Comparison of ENCODE assay signal across 19 cellular contexts in genomic region chr6:110980227-110980626, GRCh38. TPM values are rescaled to one million over a fixed set of nuclear protein-coding genes. Genes with fewer than 3 reads are reported as not detected.
DNase-seq lines count a peak whose midpoint lies in the region; ATAC-seq, FAIRE-seq and TF ChIP-seq lines count a peak whose summit lies in the region.
"Had no signal": no experiment of that assay in that cellular context is flagged by ENCODE, and none has a peak within 500 bp of the region (broad histone marks: within the 10 kb centered on the region; RNA-seq: fewer than 3 reads in every experiment).

No MANE protein-coding gene starts in this region.

- intact Hi-C loops in head of caudate nucleus (cut with DNase I) = no loop called here

- H3K36me3 Mint-ChIP-seq in activated CD4-positive, alpha-beta T cell treated with anti-CD3 and anti-CD28 coated beads, Interleukin-2, amount 10 ng/mL, durations not matched to agents 7 days and 5 days (ENCODE audit: low read depth) = peaks cover 25% of the 10 kb centered on the region
- H3K36me3 Mint-ChIP-seq in HFFc6 (ENCODE audit: low read depth) (peaks cover 29% of the 10 kb centered on the region), neural crest cell (ENCODE audit: low read depth) (peaks cover 36% of the 10 kb centered on the region)
- peaks cover 10% of the 10 kb centered on the region for H3K36me3 Mint-ChIP-seq in activated naive CD8-positive, alpha-beta T cell treated with anti-CD3 and anti-CD28 coated beads, Interleukin-2, amount 10 ng/mL, durations not matched to agents 7 days and 5 days

- no peak for TF ChIP-seq POLR2A in H54 (IDR thresholded peaks at IDR 0.05; ENCODE audit: low read depth, low read length)

- no peak for ATAC-seq in activated naive CD8-positive, alpha-beta T cell treated with anti-CD3 and anti-CD28 coated beads, Interleukin-2, amount 10 ng/mL, durations not matched to agents 7 days and 5 days (ENCODE audit: low read depth)
- ATAC-seq: heart left ventricle, Panc1 had no signal

- FAIRE-seq in H54 (lab: Jason Lieb, UNC) = no peak
- FAIRE-seq: GM12892, keratinocyte had no signal

- peak overlapping the region; percentile 95 for H3K27ac Mint-ChIP-seq in activated CD4-positive, alpha-beta T cell treated with anti-CD3 and anti-CD28 coated beads, Interleukin-2, amount 10 ng/mL, durations not matched to agents 7 days and 5 days
- H3K27ac Mint-ChIP-seq in HFFc6 (peak overlapping the region; percentile 63), neural crest cell (ENCODE audit: unreplicated experiment) (peak overlapping the region; percentile 35)
- H3K27ac Mint-ChIP-seq in activated naive CD8-positive, alpha-beta T cell treated with anti-CD3 and anti-CD28 coated beads, Interleukin-2, amount 10 ng/mL, durations not matched to agents 7 days and 5 days = peak overlapping the region; percentile 67

- POLR2A ChIA-PET in activated CD4-positive, alpha-beta T cell treated with anti-CD3 and anti-CD28 coated beads, Interleukin-2, amount 10 ng/mL, durations not matched to agents 7 days and 5 days (lab: Charles Lee) = no interaction called here
- POLR2A ChIA-PET in activated naive CD8-positive, alpha-beta T cell treated with anti-CD3 and anti-CD28 coated beads, Interleukin-2, amount 10 ng/mL, durations not matched to agents 7 days and 5 days (lab: Charles Lee) = no interaction called here

- TF ChIP-seq CTCF in HFFc6 (IDR thresholded peaks at IDR 0.05) (no peak), neural crest cell (conservative IDR thresholded peaks at IDR 0.05) (no peak)

- peak overlapping the region; percentile 90 for H3K4me3 Mint-ChIP-seq in activated CD4-positive, alpha-beta T cell treated with anti-CD3 and anti-CD28 coated beads, Interleukin-2, amount 10 ng/mL, durations not matched to agents 7 days and 5 days
- peak overlapping the region; percentile 98 for H3K4me3 Mint-ChIP-seq in HFFc6
- H3K4me3 Mint-ChIP-seq in activated naive CD8-positive, alpha-beta T cell treated with anti-CD3 and anti-CD28 coated beads, Interleukin-2, amount 10 ng/mL, durations not matched to agents 7 days and 5 days = peak overlapping the region; percentile 97
- peak overlapping the region; percentile 99 for H3K4me3 Mint-ChIP-seq in neural crest cell

- no peaks in the 10 kb centered on the region for H3K9me3 Mint-ChIP-seq in activated CD4-positive, alpha-beta T cell treated with anti-CD3 and anti-CD28 coated beads, Interleukin-2, amount 10 ng/mL, durations not matched to agents 7 days and 5 days
- no peaks in the 10 kb centered on the region for H3K9me3 Mint-ChIP-seq in HFFc6
- no peaks in the 10 kb centered on the region for H3K9me3 Mint-ChIP-seq in activated naive CD8-positive, alpha-beta T cell treated with anti-CD3 and anti-CD28 coated beads, Interleukin-2, amount 10 ng/mL, durations not matched to agents 7 days and 5 days
- peaks cover 11% of the 10 kb centered on the region for H3K9me3 Mint-ChIP-seq in neural crest cell

- peaks cover 39% of the 10 kb centered on the region for H3K4me1 Mint-ChIP-seq in activated CD4-positive, alpha-beta T cell treated with anti-CD3 and anti-CD28 coated beads, Interleukin-2, amount 10 ng/mL, durations not matched to agents 7 days and 5 days
- peaks cover 36% of the 10 kb centered on the region for H3K4me1 Mint-ChIP-seq in HFFc6 (ENCODE audit: low read depth)
- peaks cover 21% of the 10 kb centered on the region for H3K4me1 Mint-ChIP-seq in activated naive CD8-positive, alpha-beta T cell treated with anti-CD3 and anti-CD28 coated beads, Interleukin-2, amount 10 ng/mL, durations not matched to agents 7 days and 5 days
- peaks cover 26% of the 10 kb centered on the region for H3K4me1 Mint-ChIP-seq in neural crest cell

- no peaks in the 10 kb centered on the region for H3K27me3 Mint-ChIP-seq in activated CD4-positive, alpha-beta T cell treated with anti-CD3 and anti-CD28 coated beads, Interleukin-2, amount 10 ng/mL, durations not matched to agents 7 days and 5 days
- H3K27me3 Mint-ChIP-seq in HFFc6 (ENCODE audit: insufficient read depth) (peaks cover 3% of the 10 kb centered on the region; the same call in 1 of the 2 replicates), neural crest cell (ENCODE audit: low read depth) (no peaks in the 10 kb centered on the region)
- no peaks in the 10 kb centered on the region for H3K27me3 Mint-ChIP-seq in activated naive CD8-positive, alpha-beta T cell treated with anti-CD3 and anti-CD28 coated beads, Interleukin-2, amount 10 ng/mL, durations not matched to agents 7 days and 5 days

- DNase-seq in activated CD4-positive, alpha-beta T cell treated with anti-CD3 and anti-CD28 coated beads, Interleukin-2, amount 10 ng/mL, durations not matched to agents 7 days and 5 days = no peak
- DNase-seq in activated CD4-positive, alpha-beta T cell treated with anti-CD3 and anti-CD28 coated beads for 4 hours = no peak
- DNase-seq in HFFc6 (no peak), neural crest cell (ENCODE audit: low read depth, low spot score) (no peak), H54 (ENCODE audit: insufficient read length, low spot score) (no peak), GF-D8 (lab: John Stamatoyannopoulos, UW) (no peak), head of caudate nucleus (no peak)
- DNase-seq in activated naive CD8-positive, alpha-beta T cell treated with anti-CD3 and anti-CD28 coated beads, Interleukin-2, amount 10 ng/mL, durations not matched to agents 7 days and 5 days = no peak
- DNase-seq: dermis blood vessel endothelial cell; esophagus squamous epithelium; H7; heart left ventricle; NCI-H2029; NCI-H526 treated with DMSO at 0.1 percent for 48 hours; stimulated activated CD4-positive, alpha-beta T cell treated with anti-CD3 and anti-CD28 coated beads, Interleukin-4, amount 100 ng/mL, for 4 hours; transverse colon had no signal

- CTCF ChIA-PET in activated CD4-positive, alpha-beta T cell treated with anti-CD3 and anti-CD28 coated beads, Interleukin-2, amount 10 ng/mL, durations not matched to agents 7 days and 5 days (lab: Charles Lee) = interaction anchor here (1.4 kb wide), 1 partner anchor 165 kb away, joined by 4 read pairs; the partner anchor contains the start of gene CDK19

RNA-seq across cellular contexts. Expression of gene RPF2, which starts 1.6 kb away (rescaled TPM):
- total RNA-seq in activated CD4-positive, alpha-beta T cell treated with anti-CD3 and anti-CD28 coated beads, Interleukin-2, amount 10 ng/mL, durations not matched to agents 7 days and 5 days = 10 to 100 TPM; 21.6 to 21.9 TPM
- 10 to 100 TPM; 39.3 to 48.7 (median 40.9) TPM for total RNA-seq in HFFc6 (2021; fragmentation: NEBNext Ultra II Directional; extraction: Animal tissue kit (Norgen Biotek cat#: 25700))
- 10 to 100 TPM; 19.1 to 19.6 TPM for total RNA-seq in activated naive CD8-positive, alpha-beta T cell treated with anti-CD3 and anti-CD28 coated beads, Interleukin-2, amount 10 ng/mL, durations not matched to agents 7 days and 5 days
- total RNA-seq in neural crest cell = 30.4 and 35.9 TPM in 2 replicates

RNA-seq across cellular contexts. Expression of gene GTF3C6, which starts 21.7 kb away (rescaled TPM):
- 10 to 100 TPM; 85.9 to 98.7 TPM for total RNA-seq in activated CD4-positive, alpha-beta T cell treated with anti-CD3 and anti-CD28 coated beads, Interleukin-2, amount 10 ng/mL, durations not matched to agents 7 days and 5 days
- 100 to 1,000 TPM; 119 to 134 (median 127) TPM for total RNA-seq in HFFc6 (2021; fragmentation: NEBNext Ultra II Directional; extraction: Animal tissue kit (Norgen Biotek cat#: 25700))
- total RNA-seq in activated naive CD8-positive, alpha-beta T cell treated with anti-CD3 and anti-CD28 coated beads, Interleukin-2, amount 10 ng/mL, durations not matched to agents 7 days and 5 days = 10 to 100 TPM; 60.9 to 65.4 TPM
- total RNA-seq in neural crest cell = 134 and 147 TPM in 2 replicates

Comparison
In these comparisons a context has a peak if more than half of its experiments do, and no peak if none do; other contexts are left out.
1. H3K27ac Mint-ChIP-seq: peak in every context shown above with its lines; median percentile 95 in activated CD4-positive, alpha-beta T cell treated with anti-CD3 and anti-CD28 coated beads, Interleukin-2, amount 10 ng/mL, durations not matched to agents 7 days and 5 days; 67 in activated naive CD8-positive, alpha-beta T cell treated with anti-CD3 and anti-CD28 coated beads, Interleukin-2, amount 10 ng/mL, durations not matched to agents 7 days and 5 days; 63 in HFFc6; 35 in neural crest cell.